15 cellular contexts compared by ENCODE assay signal in the genomic region with DNA sequence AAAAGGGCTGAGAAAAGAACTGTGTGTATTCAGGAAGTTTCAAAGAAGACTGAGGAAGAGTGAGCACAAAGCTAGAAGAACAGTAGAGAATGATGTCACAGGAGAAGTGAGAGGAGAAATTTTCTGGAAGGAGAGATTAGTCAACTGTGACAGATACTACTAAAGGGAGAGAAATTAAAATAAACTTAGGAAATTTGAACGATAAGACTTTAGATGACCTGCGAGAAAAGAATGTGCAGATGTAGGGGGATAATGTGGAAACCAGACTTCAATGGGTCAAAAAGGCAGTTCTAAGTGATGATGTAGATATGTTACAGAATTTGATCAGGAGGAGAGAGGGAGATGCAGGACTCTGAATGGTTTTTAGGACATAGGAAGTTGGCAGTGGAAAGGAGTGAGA.
DNase-seq lines count a peak whose midpoint lies in the region; TF ChIP-seq lines count a peak whose summit lies in the region.
"Had no signal": no experiment of that assay in that cellular context is flagged by ENCODE, and none has a peak within 500 bp of the region (broad histone marks: within the 10 kb centered on the region; RNA-seq: fewer than 3 reads in every experiment).

No MANE protein-coding gene starts in this region.

- DNase-seq in AG04450 (ENCODE audit: low read depth, low spot score): peak; percentile 10
- DNase-seq in HT1080 (ENCODE audit: low read depth): peak; percentile 3
- DNase-seq in choroid plexus epithelial cell (ENCODE audit: low read depth): peak; percentile 12
- peak; percentile 7 for DNase-seq in hepatic stellate cell (ENCODE audit: low spot score)
- DNase-seq in posterior vena cava (ENCODE audit: low spot score): no peak
- DNase-seq in NCI-H1105 treated with DMSO at 0.1 percent for 48 hours (lab: John Stamatoyannopoulos, UW): no peak
- no peak for DNase-seq in neuronal stem cell (ENCODE audit: low spot score)
- DNase-seq in NCI-H2227 (lab: John Stamatoyannopoulos, UW; ENCODE audit: unreplicated experiment): no peak
- DNase-seq: Calu3; CD4-positive, CD25-positive, alpha-beta regulatory T cell; DMS 273 treated with DMSO at 0.1 percent for 48 hours; GF-D8 had no signal

- CTCF ChIA-PET in AG04450 (lab: Charles Lee): interaction anchor here (0.6 to 0.7 kb wide), 2 partner anchors 486 to 759 kb away, joined by 5 to 6 read pairs; no protein-coding TSS in a partner anchor

- no peaks in the 10 kb centered on the region for H3K36me3 ChIP-seq in neuronal stem cell (replicated peaks in 1 of 2; ENCODE audit: control insufficient read depth in 2 of 2, insufficient read depth in 2 of 2, low read length in 2 of 2)
- H3K36me3 ChIP-seq: BLaER1 treated with 17β-estradiol and CSF1 and Interleukin-3, amounts not matched to agents 10 nM and 100 nM; HAP-1 had no signal

- no peak overlapping the region for H3K18ac ChIP-seq in neuronal stem cell (ENCODE audit: low read length)

- no peak overlapping the region for H3K14ac ChIP-seq in neuronal stem cell (ENCODE audit: low read length)

- H3K4me3 ChIP-seq in AG04450 (ENCODE audit: low read depth, low read length) (no peak overlapping the region), choroid plexus epithelial cell (ENCODE audit: low read depth, low read length) (no peak overlapping the region), neuronal stem cell (ENCODE audit: low read length in 2 of 2) (no peak overlapping the region)
- H3K4me3 ChIP-seq: BLaER1 treated with 17β-estradiol and CSF1 and Interleukin-3, amounts not matched to agents 10 nM and 100 nM; HAP-1 had no signal

- no peak overlapping the region for H4K91ac ChIP-seq in neuronal stem cell (ENCODE audit: low read depth, low read length, poor library complexity)

- no peak overlapping the region for H3K23ac ChIP-seq in neuronal stem cell (ENCODE audit: low read depth, low read length, poor library complexity)

- POLR2A ChIA-PET in AG04450 (lab: Yijun Ruan, JAX): no interaction called here

- no peak for TF ChIP-seq CTCF in AG04450 (IDR thresholded peaks at IDR 0.05; ENCODE audit: low read depth, low read length)
- TF ChIP-seq CTCF in choroid plexus epithelial cell (conservative IDR thresholded peaks at IDR 0.05; ENCODE audit: low read depth, low read length): no peak

- H2AK5ac ChIP-seq in neuronal stem cell (ENCODE audit: low read depth, low read length): no peak overlapping the region

- H3K9me3 ChIP-seq in AG04450 (ENCODE audit: control insufficient read depth, insufficient read depth, low read length): no peaks in the 10 kb centered on the region
- no peaks in the 10 kb centered on the region for H3K9me3 ChIP-seq in neuronal stem cell (replicated peaks in 1 of 2; ENCODE audit: control insufficient read depth in 2 of 2, insufficient read depth in 1 of 2, low read depth in 1 of 2, low read length in 2 of 2)
- H3K9me3 ChIP-seq: BLaER1 treated with 17β-estradiol and CSF1 and Interleukin-3, amounts not matched to agents 10 nM and 100 nM; HAP-1 had no signal

- no peaks in the 10 kb centered on the region for H3K79me1 ChIP-seq in neuronal stem cell (ENCODE audit: low read depth, low read length)

- H2BK12ac ChIP-seq in neuronal stem cell (ENCODE audit: low read length): no peak overlapping the region

- H2BK5ac ChIP-seq in neuronal stem cell (ENCODE audit: low read length): no peak overlapping the region

- no peak overlapping the region for H2BK15ac ChIP-seq in neuronal stem cell (ENCODE audit: low read length)

- H3K27ac ChIP-seq in AG04450 (ENCODE audit: low read depth, low read length) (no peak overlapping the region), neuronal stem cell (replicated peaks; ENCODE audit: low read length) (no peak overlapping the region)
- H3K27ac ChIP-seq: 22Rv1; BLaER1 treated with 17β-estradiol and CSF1 and Interleukin-3, amounts not matched to agents 10 nM and 100 nM had no signal

- H3K27me3 ChIP-seq in AG04450 (ENCODE audit: control insufficient read depth, insufficient read depth, low read length) (no peaks in the 10 kb centered on the region), neuronal stem cell (ENCODE audit: control insufficient read depth in 3 of 3, insufficient read depth in 3 of 3, low read depth in 1 of 3, low read length in 3 of 3) (no peaks in the 10 kb centered on the region)
- H3K27me3 ChIP-seq: BLaER1 treated with 17β-estradiol and CSF1 and Interleukin-3, amounts not matched to agents 10 nM and 100 nM had no signal

- no peak overlapping the region for H2BK120ac ChIP-seq in neuronal stem cell (ENCODE audit: low read depth, low read length)

- H2AFZ ChIP-seq in neuronal stem cell (ENCODE audit: low read length): no peak overlapping the region

- H3K4me1 ChIP-seq in neuronal stem cell (ENCODE audit: control insufficient read depth in 2 of 2, insufficient read depth in 1 of 2, low read depth in 1 of 2, low read length in 2 of 2): no peaks in the 10 kb centered on the region
- H3K4me1 ChIP-seq: HAP-1 had no signal

- H3K9ac ChIP-seq in neuronal stem cell (ENCODE audit: low read depth, low read length, poor library complexity): no peak overlapping the region
- H3K9ac ChIP-seq: BLaER1 treated with 17β-estradiol and CSF1 and Interleukin-3, amounts not matched to agents 10 nM and 100 nM had no signal

- intact Hi-C loops in posterior vena cava (cut with DNase I): no loop called here

- no peak overlapping the region for H3K4ac ChIP-seq in neuronal stem cell (ENCODE audit: low read length)

- no CpG with 5 or more reads among the region's 2 CpGs for WGBS in neuronal stem cell (ENCODE audit: extremely low coverage in 2 of 2, insufficient read length in 2 of 2, insufficient replicate concordance in 1 of 2), 2 donors

- H3K4me2 ChIP-seq in neuronal stem cell (ENCODE audit: insufficient read depth, low read length, poor library complexity, severe bottlenecking): no peak overlapping the region
- H3K4me2 ChIP-seq: BLaER1 treated with 17β-estradiol and CSF1 and Interleukin-3, amounts not matched to agents 10 nM and 100 nM had no signal

- no peak overlapping the region for H4K8ac ChIP-seq in neuronal stem cell (ENCODE audit: low read depth, low read length)

Comparison
In these comparisons a context has a peak if more than half of its experiments do, and no peak if none do; other contexts are left out.
1. DNase-seq: peak in AG04450 (single experiment), HT1080 (single experiment), choroid plexus epithelial cell (single experiment) and hepatic stellate cell (single experiment); none in posterior vena cava (single experiment), NCI-H1105 treated with DMSO at 0.1 percent for 48 hours (single experiment), neuronal stem cell (single experiment) and NCI-H2227 (single experiment).